ENCODE assay signal across 20 cellular contexts in genomic region chr2:143728498-143728897, GRCh38.
A peak's percentile ranks its signal among the peaks of the same experiment; 100 is the strongest.
DNase-seq lines count a peak whose midpoint lies in the region; ATAC-seq, FAIRE-seq and TF ChIP-seq lines count a peak whose summit lies in the region.
"Had no signal": no experiment of that assay in that cellular context is flagged by ENCODE, and none has a peak within 500 bp of the region (broad histone marks: within the 10 kb centered on the region; RNA-seq: fewer than 3 reads in every experiment).

No MANE protein-coding gene starts in this region.

- ATAC-seq in activated T-cell treated with anti-CD3 and anti-CD28 coated beads, Interleukin-2, amount 50 U/mL, for 72 hours (replicated peaks in 1 of 2), result no peak
- ATAC-seq in activated T-cell treated with anti-CD3 and anti-CD28 coated beads, Interleukin-2, amount 50 U/mL, for 4 hours, result no peak

- no peak overlapping the region for H3K4me3 ChIP-seq in bronchial epithelial cell (ENCODE audit: low read depth, low read length)
- no peak overlapping the region for H3K4me3 ChIP-seq in keratinocyte (ENCODE audit: control insufficient read depth in 2 of 3, extremely low read depth in 1 of 3, insufficient read depth in 2 of 3, low read depth in 1 of 3, low read length in 3 of 3)
- H3K4me3 ChIP-seq: SJSA1 had no signal

- H2AFZ ChIP-seq in keratinocyte (ENCODE audit: control insufficient read depth, low read length), result peak overlapping the region; percentile 62

- H4K20me1 ChIP-seq in keratinocyte (ENCODE audit: control insufficient read depth, extremely low read depth, insufficient read depth, low read length), result no peaks in the 10 kb centered on the region

- peak; percentile 36 for FAIRE-seq in GM12892 (lab: Jason Lieb, UNC)
- FAIRE-seq in bronchial epithelial cell (lab: Jason Lieb, UNC), result no peak
- peak; percentile 69 for FAIRE-seq in keratinocyte (lab: Jason Lieb, UNC)
- FAIRE-seq in H54 (lab: Jason Lieb, UNC), result no peak

- peak overlapping the region; percentile 60 for H3K27ac Mint-ChIP-seq in activated T-cell treated with anti-CD3 and anti-CD28 coated beads, Interleukin-2, amount 50 U/mL, for 72 hours

- no peaks in the 10 kb centered on the region for H3K27me3 Mint-ChIP-seq in activated T-cell treated with anti-CD3 and anti-CD28 coated beads, Interleukin-2, amount 50 U/mL, for 72 hours (ENCODE audit: low read depth)
- H3K27me3 Mint-ChIP-seq in activated T-cell treated with anti-CD3 and anti-CD28 coated beads, Interleukin-2, amount 50 U/mL, for 4 hours (ENCODE audit: low read depth), result no peaks in the 10 kb centered on the region

- no peaks in the 10 kb centered on the region for H3K9me3 Mint-ChIP-seq in activated T-cell treated with anti-CD3 and anti-CD28 coated beads, Interleukin-2, amount 50 U/mL, for 72 hours
- H3K9me3 Mint-ChIP-seq in activated T-cell treated with anti-CD3 and anti-CD28 coated beads, Interleukin-2, amount 50 U/mL, for 4 hours, result no peaks in the 10 kb centered on the region
- H3K9me3 Mint-ChIP-seq: CD14-positive monocyte had no signal

- H3K4me1 Mint-ChIP-seq in activated T-cell treated with anti-CD3 and anti-CD28 coated beads, Interleukin-2, amount 50 U/mL, for 72 hours (ENCODE audit: low read depth), result peaks cover 45% of the 10 kb centered on the region
- H3K4me1 Mint-ChIP-seq in activated T-cell treated with anti-CD3 and anti-CD28 coated beads, Interleukin-2, amount 50 U/mL, for 4 hours (ENCODE audit: low read depth), result peaks cover 63% of the 10 kb centered on the region

- no peak overlapping the region for H3K4me3 Mint-ChIP-seq in activated T-cell treated with anti-CD3 and anti-CD28 coated beads, Interleukin-2, amount 50 U/mL, for 72 hours
- H3K4me3 Mint-ChIP-seq in activated T-cell treated with anti-CD3 and anti-CD28 coated beads, Interleukin-2, amount 50 U/mL, for 4 hours, result no peak overlapping the region
- H3K4me3 Mint-ChIP-seq: CD14-positive monocyte had no signal

- TF ChIP-seq CTCF in bronchial epithelial cell (IDR thresholded peaks at IDR 0.05; ENCODE audit: insufficient read depth, low read length, severe bottlenecking) (no peak), keratinocyte (optimal IDR thresholded peaks at IDR 0.05 in 1 of 3, IDR thresholded peaks at IDR 0.05 in 1 of 3, conservative IDR thresholded peaks at IDR 0.05 in 1 of 3; ENCODE audit: extremely low read depth in 1 of 3, insufficient read depth in 2 of 3, low read length in 3 of 3) (no peak)

- H3K9me3 ChIP-seq in keratinocyte (ENCODE audit: control insufficient read depth, low read depth, low read length), result no peaks in the 10 kb centered on the region
- H3K9me3 ChIP-seq: SJSA1 had no signal

- peak overlapping the region; percentile 50 for H3K4me2 ChIP-seq in keratinocyte (ENCODE audit: control insufficient read depth, extremely low read depth, insufficient read depth, low read depth, low read length)

- DNase-seq in activated T-cell treated with anti-CD3 and anti-CD28 coated beads, Interleukin-2, amount 50 U/mL, for 72 hours, result no peak
- DNase-seq in activated T-cell treated with anti-CD3 and anti-CD28 coated beads, Interleukin-2, amount 50 U/mL, for 4 hours, result no peak
- DNase-seq in GM12892 (ENCODE audit: insufficient read length), result no peak
- peak; percentile 87 for DNase-seq in bronchial epithelial cell (ENCODE audit: low read depth)
- no peak for DNase-seq in keratinocyte (ENCODE audit: low read depth, low spot score)
- no peak for DNase-seq in NCI-H526 (lab: John Stamatoyannopoulos, UW)
- no peak for DNase-seq in NCI-H446 (lab: John Stamatoyannopoulos, UW)
- no peak for DNase-seq in H54 (ENCODE audit: insufficient read length, low spot score)
- DNase-seq: DND-41, GF-D8, HCEC 1CT, IMR-90, MV-4-11, NCI-H1436, NCI-H2029 treated with DMSO at 0.1 percent for 48 hours, NCI-H526 treated with DMSO at 0.1 percent for 48 hours, OCI-M1, RPMI8226 had no signal

- dilution Hi-C loops in keratinocyte (cut with MboI; ENCODE audit: extremely low pct_ligation_motif_present, low sequenced_read_pairs), result no loop called here

- no peaks in the 10 kb centered on the region for H3K9me1 ChIP-seq in keratinocyte (ENCODE audit: control insufficient read depth, extremely low read depth, insufficient read depth, low read length)

- no peak for TF ChIP-seq POLR2A in GM12892 (IDR thresholded peaks at IDR 0.05; ENCODE audit: low read depth, low read length)
- TF ChIP-seq POLR2A in H54 (IDR thresholded peaks at IDR 0.05; ENCODE audit: low read depth, low read length), result no peak

- peaks cover 40% of the 10 kb centered on the region for H3K4me1 ChIP-seq in keratinocyte (ENCODE audit: control insufficient read depth, extremely low read depth, insufficient read depth, low read length)

- peak overlapping the region; percentile 24 for H3K27ac ChIP-seq in keratinocyte (ENCODE audit: control insufficient read depth, insufficient read depth, low read length)
- H3K27ac ChIP-seq: SJSA1 had no signal

- peaks cover 0 to 1% of the 10 kb centered on the region in 2 donors for H3K36me3 Mint-ChIP-seq in activated T-cell treated with anti-CD3 and anti-CD28 coated beads, Interleukin-2, amount 50 U/mL, for 72 hours (ENCODE audit: insufficient read depth in 2 of 2)
- H3K36me3 Mint-ChIP-seq in activated T-cell treated with anti-CD3 and anti-CD28 coated beads, Interleukin-2, amount 50 U/mL, for 4 hours (ENCODE audit: insufficient read depth), result peaks cover 12% of the 10 kb centered on the region

- H3K27me3 ChIP-seq in bronchial epithelial cell (ENCODE audit: control insufficient read depth, insufficient read depth, low read length) (no peaks in the 10 kb centered on the region), keratinocyte (ENCODE audit: control insufficient read depth, extremely low read depth, insufficient read depth, low read length) (no peaks in the 10 kb centered on the region)
- H3K27me3 ChIP-seq: SJSA1 had no signal

- H3K9ac ChIP-seq in keratinocyte (ENCODE audit: control insufficient read depth, extremely low read depth, insufficient read depth, low read length), result no peak overlapping the region

- no peaks in the 10 kb centered on the region for H3K79me2 ChIP-seq in keratinocyte (ENCODE audit: control insufficient read depth, insufficient read depth, low read length)

- H3K36me3 ChIP-seq in bronchial epithelial cell (ENCODE audit: control insufficient read depth, insufficient read depth, low read length), result no peaks in the 10 kb centered on the region
- H3K36me3 ChIP-seq in keratinocyte (ENCODE audit: control insufficient read depth in 2 of 2, extremely low read depth in 1 of 2, insufficient read depth in 2 of 2, low read length in 2 of 2), result no peaks in the 10 kb centered on the region
- H3K36me3 ChIP-seq: SJSA1 had no signal
